Comparison of ENCODE assay signal across 18 cellular contexts in the genomic region with DNA sequence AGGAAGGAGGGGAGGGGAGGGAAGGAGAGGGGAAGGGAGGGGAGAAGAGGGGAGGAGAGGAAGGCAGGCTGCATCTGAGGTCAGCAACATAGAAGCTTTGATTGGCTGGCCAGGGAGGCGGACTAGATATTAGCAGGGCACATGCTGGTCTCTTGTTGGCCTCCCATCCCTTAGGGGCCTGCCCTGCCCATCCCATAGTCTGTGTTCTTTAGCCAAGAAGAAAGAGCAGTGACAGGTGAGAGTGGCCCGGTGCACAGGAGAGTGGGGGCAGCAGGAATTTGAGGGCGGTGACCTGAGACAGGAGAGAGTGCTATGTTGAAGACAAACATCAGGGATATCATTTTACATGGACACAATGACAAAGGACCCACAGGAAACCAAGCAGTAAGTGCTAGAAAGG.
"Had no signal": no experiment of that assay in that cellular context is flagged by ENCODE, and none has a peak within 500 bp of the region (broad histone marks: within the 10 kb centered on the region; RNA-seq: fewer than 3 reads in every experiment).

No MANE protein-coding gene starts in this region.

- DNase-seq: activated CD4-positive, alpha-beta T cell treated with anti-CD3 and anti-CD28 coated beads, Interleukin-2, amount 10 ng/mL, durations not matched to agents 7 days and 5 days; activated CD4-positive, CD25-positive, alpha-beta regulatory T cell; activated naive CD4-positive, alpha-beta T cell treated with anti-CD3 and anti-CD28 coated beads for 36 hours; cerebellar nuclear complex; dermis blood vessel endothelial cell; left ventricle myocardium superior; naive thymus-derived CD8-positive, alpha-beta T cell; nucleus accumbens; retina; stimulated activated CD4-positive, alpha-beta T cell treated with anti-CD3 and anti-CD28 coated beads, Interleukin-2, amount 100 ng/mL, for 48 hours; stimulated activated naive CD4-positive, alpha-beta T cell; T-helper 2 cell; trophoblast cell had no signal

- H3K4me3 ChIP-seq: ascending aorta, breast epithelium, suprapubic skin had no signal

- H3K4me1 Mint-ChIP-seq: activated CD4-positive, alpha-beta T cell treated with anti-CD3 and anti-CD28 coated beads, Interleukin-2, amount 10 ng/mL, durations not matched to agents 7 days and 5 days; activated T-helper 17 cell treated with anti-CD3 and anti-CD28 coated beads, Interleukin-2, amount 50 U/mL, for 72 hours; memory B cell had no signal

- H3K27ac Mint-ChIP-seq: activated CD4-positive, alpha-beta T cell treated with anti-CD3 and anti-CD28 coated beads, Interleukin-2, amount 10 ng/mL, durations not matched to agents 7 days and 5 days; activated naive CD4-positive, alpha-beta T cell treated with anti-CD3 and anti-CD28 coated beads for 36 hours; activated T-helper 17 cell treated with anti-CD3 and anti-CD28 coated beads, Interleukin-2, amount 50 U/mL, for 72 hours; memory B cell had no signal

- ATAC-seq: activated T-helper 17 cell treated with anti-CD3 and anti-CD28 coated beads, Interleukin-2, amount 50 U/mL, for 72 hours; left ventricle myocardium superior; naive thymus-derived CD8-positive, alpha-beta T cell had no signal

- H3K36me3 ChIP-seq: breast epithelium had no signal

- H3K27me3 ChIP-seq: ascending aorta, breast epithelium, suprapubic skin had no signal

- H3K27ac ChIP-seq: ascending aorta, breast epithelium, suprapubic skin had no signal

- H3K27me3 Mint-ChIP-seq: activated CD4-positive, alpha-beta T cell treated with anti-CD3 and anti-CD28 coated beads, Interleukin-2, amount 10 ng/mL, durations not matched to agents 7 days and 5 days; activated T-helper 17 cell treated with anti-CD3 and anti-CD28 coated beads, Interleukin-2, amount 50 U/mL, for 72 hours; memory B cell; naive thymus-derived CD8-positive, alpha-beta T cell had no signal

- H3K4me1 ChIP-seq: ascending aorta, breast epithelium, suprapubic skin had no signal

- H3K4me3 Mint-ChIP-seq: activated CD4-positive, alpha-beta T cell treated with anti-CD3 and anti-CD28 coated beads, Interleukin-2, amount 10 ng/mL, durations not matched to agents 7 days and 5 days; activated naive CD4-positive, alpha-beta T cell treated with anti-CD3 and anti-CD28 coated beads for 36 hours; activated T-helper 17 cell treated with anti-CD3 and anti-CD28 coated beads, Interleukin-2, amount 50 U/mL, for 72 hours; memory B cell; naive thymus-derived CD8-positive, alpha-beta T cell had no signal
